ENCODE assay signal across 8 cellular contexts in the genomic region with DNA sequence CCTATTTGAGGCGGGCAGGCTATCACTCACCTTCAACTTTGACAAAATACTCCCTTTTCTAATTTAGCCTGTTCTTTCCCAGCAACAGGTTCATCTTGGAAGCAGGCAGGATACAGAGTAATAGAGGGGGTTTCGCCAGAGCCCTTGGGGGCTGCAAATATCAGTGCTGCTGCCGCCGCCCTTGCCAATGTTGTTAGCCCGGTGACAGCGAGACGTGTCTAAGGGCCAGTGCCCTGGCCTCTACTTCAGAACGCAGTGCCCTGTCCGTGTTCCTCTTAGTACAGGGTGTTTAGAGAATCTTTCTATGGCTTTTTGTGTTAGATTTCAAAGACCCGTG. TPM values are rescaled to one million over a fixed set of nuclear protein-coding genes. Genes with fewer than 3 reads are reported as not detected.
A peak's percentile ranks its signal among the peaks of the same experiment; 100 is the strongest.
DNase-seq lines count a peak whose midpoint lies in the region; ATAC-seq and TF ChIP-seq lines count a peak whose summit lies in the region.

No MANE protein-coding gene starts in this region.

- peak overlapping the region; percentile 97 for H3K4me3 Mint-ChIP-seq in memory B cell

- peak overlapping the region; percentile 93 for H3K27ac Mint-ChIP-seq in memory B cell

- peaks cover 27% of the 10 kb centered on the region for H3K4me1 Mint-ChIP-seq in memory B cell

- H3K9me3 ChIP-seq in Peyer's patch (no peaks in the 10 kb centered on the region), tibial nerve (no peaks in the 10 kb centered on the region)

- DNase-seq in GM12865 (ENCODE audit: low read depth) (no peak), Peyer's patch (peak; percentile 53 to 65 (median 59)), cerebellar cortex (ENCODE audit: low spot score) (peak; percentile 46), memory B cell (ENCODE audit: low spot score in 2 of 2) (no peak), tibial nerve (ENCODE audit: low spot score in 2 of 2) (no peak), DMS153 treated with DMSO at 0.1 percent for 48 hours (lab: John Stamatoyannopoulos, UW; ENCODE audit: unreplicated experiment) (no peak), dedifferentiated amniotic fluid mesenchymal stem cell (ENCODE audit: extremely low spot score) (no peak)

- H3K4me1 ChIP-seq in Peyer's patch (peaks cover 0 to 48% (median 19%) of the 10 kb centered on the region in 4 donors), tibial nerve (peaks cover 0 to 52% (median 33%) of the 10 kb centered on the region in 4 donors)

- no peak for TF ChIP-seq CTCF in GM12865 (IDR thresholded peaks at IDR 0.05; ENCODE audit: insufficient read depth, low read depth, low read length, missing control alignments)
- no peak for TF ChIP-seq CTCF in Peyer's patch (IDR thresholded peaks at IDR 0.05)
- TF ChIP-seq CTCF in tibial nerve (IDR thresholded peaks at IDR 0.05), result no peak

- peaks cover 0 to 21% (median 0%) of the 10 kb centered on the region in 3 donors for H3K36me3 ChIP-seq in Peyer's patch
- H3K36me3 ChIP-seq in tibial nerve, result peaks cover 0 to 20% (median 0%) of the 10 kb centered on the region in 3 donors

- peaks cover 2% of the 10 kb centered on the region for H3K36me3 Mint-ChIP-seq in memory B cell

- TF ChIP-seq POLR2A in Peyer's patch (IDR thresholded peaks at IDR 0.05) (no peak), tibial nerve (IDR thresholded peaks at IDR 0.05) (no peak)

- H3K27ac ChIP-seq in Peyer's patch (peak overlapping the region; percentile 95 to 99 (median 98)), tibial nerve (peak overlapping the region; percentile 91 to 97 (median 96))

- no peak for ATAC-seq in memory B cell (ENCODE audit: low read depth)
- no peak for ATAC-seq in HG03159 (IDR thresholded peaks at IDR 0.05; ENCODE audit: unreplicated experiment)

- H3K27me3 Mint-ChIP-seq in memory B cell, result no peaks in the 10 kb centered on the region

- peak overlapping the region; percentile 74 for H3K4me3 ChIP-seq in GM12865 (ENCODE audit: low read depth, low read length)
- peak overlapping the region; percentile 70 to 94 (median 86) for H3K4me3 ChIP-seq in Peyer's patch
- H3K4me3 ChIP-seq in tibial nerve, result peak overlapping the region; percentile 92 to 97 (median 95)

- no peak for TF ChIP-seq EP300 in tibial nerve (IDR thresholded peaks at IDR 0.05)

- H3K27me3 ChIP-seq in Peyer's patch (no peaks in the 10 kb centered on the region), tibial nerve (no peaks in the 10 kb centered on the region)

- H3K9me3 Mint-ChIP-seq in memory B cell, result no peaks in the 10 kb centered on the region

- 0 to 1% methylated on average over 10 of the region's 10 CpGs for WGBS in tibial nerve, 2 donors

RNA-seq across cellular contexts. Expression of a gene that starts 0.7 kb away (rescaled TPM):
- total RNA-seq in Peyer's patch, result 10 to 100 TPM; 29.7 to 69.9 (median 48.2) TPM
- 10 to 100 TPM; 49.4 to 60.8 (median 54.1) TPM for total RNA-seq in tibial nerve

RNA-seq across cellular contexts. Expression of a gene that starts 1.2 kb away (rescaled TPM):
- total RNA-seq in Peyer's patch, result 100 to 1,000 TPM; 128 to 159 (median 136) TPM
- 100 to 1,000 TPM in 1 of 4 donors, 10 to 100 TPM in 3; 72.3 to 106 (median 76.1) TPM for total RNA-seq in tibial nerve

Comparison
In these comparisons a context has a peak if more than half of its experiments do, and no peak if none do; other contexts are left out.
1. DNase-seq: peak in Peyer's patch (3 of 3) and cerebellar cortex (single experiment); none in GM12865 (single experiment), memory B cell (0 of 2), tibial nerve (0 of 2), DMS153 treated with DMSO at 0.1 percent for 48 hours (single experiment) and dedifferentiated amniotic fluid mesenchymal stem cell (single experiment).
2. Peak in every context shown above with its lines, with median percentiles within 50 percentile points of each other: H3K4me3 ChIP-seq.